ENCODE assay signal across 13 cellular contexts in genomic region chr3:117630469-117630868, GRCh38.
DNase-seq lines count a peak whose midpoint lies in the region; ATAC-seq and TF ChIP-seq lines count a peak whose summit lies in the region.
"Had no signal": no experiment of that assay in that cellular context is flagged by ENCODE, and none has a peak within 500 bp of the region (broad histone marks: within the 10 kb centered on the region; RNA-seq: fewer than 3 reads in every experiment).

No MANE protein-coding gene starts in this region.

- no peak overlapping the region for H3K4me3 Mint-ChIP-seq in nephron
- H3K4me3 Mint-ChIP-seq: activated naive CD8-positive, alpha-beta T cell; nephron progenitor cell had no signal

- peaks cover 48% of the 10 kb centered on the region for H3K4me1 Mint-ChIP-seq in nephron

- peaks cover 4% of the 10 kb centered on the region for H3K27me3 Mint-ChIP-seq in nephron (ENCODE audit: low read depth)
- H3K27me3 Mint-ChIP-seq: activated naive CD8-positive, alpha-beta T cell had no signal

- H3K36me3 Mint-ChIP-seq in nephron (ENCODE audit: low read depth), result no peaks in the 10 kb centered on the region
- H3K36me3 Mint-ChIP-seq: activated naive CD8-positive, alpha-beta T cell had no signal

- TF ChIP-seq CTCF in nephron (IDR thresholded peaks at IDR 0.05; ENCODE audit: unreplicated experiment in 3 of 3), result no peak

- peak overlapping the region; percentile 26 to 97 (median 50) for H3K27ac Mint-ChIP-seq in nephron
- H3K27ac Mint-ChIP-seq: activated naive CD8-positive, alpha-beta T cell; nephron progenitor cell had no signal

- H3K9me3 Mint-ChIP-seq in nephron, result no peaks in the 10 kb centered on the region
- H3K9me3 Mint-ChIP-seq: nephron progenitor cell had no signal

- DNase-seq in HK-2 (ENCODE audit: unreplicated experiment) (no peak), NCI-H526 (lab: John Stamatoyannopoulos, UW) (no peak), T-helper 1 cell (no peak)
- DNase-seq: erythroblast, left ventricle myocardium inferior, NCI-H1417 treated with DMSO at 0.1 percent for 48 hours, nephron progenitor cell, Right ventricle myocardium superior had no signal

- ATAC-seq in GM19372 (IDR thresholded peaks at IDR 0.05; ENCODE audit: low read depth, unreplicated experiment) (peak; percentile 56), HG02588 (IDR thresholded peaks at IDR 0.05; ENCODE audit: unreplicated experiment) (peak; percentile 53), HG03342 (IDR thresholded peaks at IDR 0.05; ENCODE audit: unreplicated experiment) (peak; percentile 62)
